ENCODE assay signal across 9 cellular contexts in genomic region chr2:104658149-104658839, GRCh38.
DNase-seq lines count a peak whose midpoint lies in the region; ATAC-seq, FAIRE-seq and TF ChIP-seq lines count a peak whose summit lies in the region.
"Had no signal": no experiment of that assay in that cellular context is flagged by ENCODE, and none has a peak within 500 bp of the region (broad histone marks: within the 10 kb centered on the region; RNA-seq: fewer than 3 reads in every experiment).

No MANE protein-coding gene starts in this region.

- H3K36me3 ChIP-seq in Panc1 (ENCODE audit: control insufficient read depth, insufficient read depth, low read length) (no peaks in the 10 kb centered on the region), cardiac muscle cell (no peaks in the 10 kb centered on the region), pancreas (no peaks in the 10 kb centered on the region)

- POLR2A ChIA-PET in Panc1 (lab: Charles Lee), result no interaction called here

- H3K4me1 ChIP-seq in Panc1 (ENCODE audit: control insufficient read depth, insufficient read depth, low read length) (no peaks in the 10 kb centered on the region), cardiac muscle cell (ENCODE audit: low read depth) (no peaks in the 10 kb centered on the region), pancreas (no peaks in the 10 kb centered on the region)

- no peak overlapping the region for H3K4me3 ChIP-seq in Panc1 (ENCODE audit: low read depth in 2 of 2, low read length in 2 of 2)
- H3K4me3 ChIP-seq in cardiac muscle cell, result no peak overlapping the region
- H3K4me3 ChIP-seq in pancreas, result no peak overlapping the region

- no peak for FAIRE-seq in pancreas (lab: Jason Lieb, UNC)

- ATAC-seq in Panc1 (peak; percentile 62; the same call in 1 of the 2 replicates), pancreas (peak in 3 of 4 donors; percentile 15 to 44 (median 43)), HG03457 (IDR thresholded peaks at IDR 0.05; ENCODE audit: unreplicated experiment) (no peak)

- DNase-seq in G401 (ENCODE audit: low spot score) (peak; percentile 8), Panc1 (ENCODE audit: low read depth, low spot score) (no peak), cardiac muscle cell (ENCODE audit: low read depth in 1 of 2, low spot score in 1 of 2) (peak; percentile 5 to 16), pancreas (peak in 2 of 6 donors; percentile 16 to 52), NK-92 (lab: John Stamatoyannopoulos, UW; ENCODE audit: unreplicated experiment) (no peak), glomerular visceral epithelial cell (ENCODE audit: extremely low spot score) (no peak)
- DNase-seq in effector CD4-positive, alpha-beta T cell, result no peak
- DNase-seq: IMR-90 had no signal

- TF ChIP-seq CTCF in Panc1 (IDR thresholded peaks at IDR 0.05) (no peak), cardiac muscle cell (IDR thresholded peaks at IDR 0.05; ENCODE audit: low read depth, low read length) (no peak), pancreas (IDR thresholded peaks at IDR 0.05) (no peak)

- H3K27ac ChIP-seq in Panc1 (ENCODE audit: low read length) (no peak overlapping the region), cardiac muscle cell (no peak overlapping the region), pancreas (no peak overlapping the region)

- 60 to 76% methylated on average over 19 of the region's 19 CpGs for WGBS in pancreas, 2 donors

- H3K27me3 ChIP-seq in Panc1 (ENCODE audit: control insufficient read depth, insufficient read depth, low read length), result 0 out of 2 replicates have a peak, but pooled peaks cover 2% of the 10 kb centered on the region
- H3K27me3 ChIP-seq in cardiac muscle cell, result peaks cover 65% of the 10 kb centered on the region
- H3K27me3 ChIP-seq in pancreas, result peaks cover 0 to 28% (median 12%) of the 10 kb centered on the region in 4 donors

- BruUV-seq in Panc1 (replicated peaks; lab: Mats Ljungman, UMichigan), result no TSS peak

- H3K9me3 ChIP-seq in Panc1 (ENCODE audit: control insufficient read depth, insufficient read depth, low read depth, low read length), result no peaks in the 10 kb centered on the region
- H3K9me3 ChIP-seq in cardiac muscle cell (ENCODE audit: low read depth), result no peaks in the 10 kb centered on the region
- H3K9me3 ChIP-seq in pancreas, result no peaks in the 10 kb centered on the region

- intact Hi-C loops in Panc1 (cut with micrococcal nuclease; ENCODE audit: unreplicated experiment) (no loop called here), pancreas (cut with DNase I) (no loop called here)

- in situ Hi-C loops in G401 (cut with HindIII; ENCODE audit: low sequenced_read_pairs) (no loop called here), Panc1 (cut with HindIII; ENCODE audit: low pct_unique_long_range_greater_than_20kb, low sequenced_read_pairs) (no loop called here)

- CTCF ChIA-PET in Panc1 (lab: Charles Lee), result no interaction called here

Comparison
In these comparisons a context has a peak if more than half of its experiments do, and no peak if none do; other contexts are left out.
1. DNase-seq: peak in G401 (single experiment) and cardiac muscle cell (2 of 2); none in Panc1 (single experiment), NK-92 (single experiment), effector CD4-positive, alpha-beta T cell (single experiment) and glomerular visceral epithelial cell (single experiment).